Comparison of ENCODE assay signal across 8 cellular contexts in the genomic region with DNA sequence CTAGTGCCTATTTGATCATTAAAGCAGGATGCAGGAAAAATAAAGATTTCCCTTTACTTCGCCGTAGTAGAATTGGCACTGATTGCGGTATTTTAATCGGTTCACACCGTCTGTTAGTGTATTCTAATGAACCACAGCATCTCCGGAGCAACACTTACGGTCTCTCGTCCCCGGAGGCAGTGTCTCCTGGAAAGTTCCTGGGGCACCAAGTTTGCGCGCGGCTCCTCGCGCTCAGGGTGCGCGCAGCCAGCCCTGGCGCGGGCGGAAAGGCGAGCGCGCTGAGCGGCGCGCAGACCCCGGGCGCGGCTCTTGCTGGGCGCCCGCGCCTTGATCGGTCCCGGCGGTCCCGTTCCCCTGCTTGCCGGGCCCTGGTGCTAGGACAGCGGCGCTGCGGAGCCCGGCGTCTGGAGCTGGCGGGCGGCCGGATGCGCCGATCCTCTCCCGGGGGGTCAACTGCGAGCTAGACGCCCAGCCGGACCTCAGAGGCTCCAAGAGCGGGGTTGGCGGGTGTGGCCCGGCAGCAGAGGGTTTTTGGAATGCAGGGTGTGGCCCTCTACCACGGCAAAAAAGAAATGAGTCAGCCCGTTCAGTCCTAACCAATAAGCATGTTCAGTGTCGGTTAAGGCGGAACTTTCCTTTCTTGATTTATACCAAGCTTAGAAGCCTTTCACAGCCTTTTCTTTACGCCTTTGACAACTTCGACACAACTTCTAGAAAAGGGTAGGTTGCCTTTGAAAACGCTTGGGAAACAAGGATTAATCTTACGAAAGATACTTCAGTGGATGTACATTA.
DNase-seq lines count a peak whose midpoint lies in the region; ATAC-seq and TF ChIP-seq lines count a peak whose summit lies in the region.

No MANE protein-coding gene starts in this region.

- H3K4me3 ChIP-seq in left lung: peak overlapping the region; percentile 54 to 61

- H3K9me3 ChIP-seq in left lung: no peaks in the 10 kb centered on the region

- no peaks in the 10 kb centered on the region for H3K9me3 Mint-ChIP-seq in activated B cell treated with CpG ODN at 0.5 μM for 24 hours

- H3K4me1 ChIP-seq in left lung: peaks cover 23 to 75% of the 10 kb centered on the region in 2 donors

- CTCF ChIA-PET in activated B cell treated with CpG ODN at 0.5 μM for 24 hours (lab: Charles Lee): interaction anchor here (0.7 to 1.5 kb wide), 3 partner anchors 21 to 207 kb away, joined by 3 to 6 read pairs (median 4); a partner anchor contains a TSS

- no peaks in the 10 kb centered on the region for H3K36me3 ChIP-seq in left lung

- DNase-seq in ELR (ENCODE audit: low read depth): peak; percentile 95
- peak; percentile 73 for DNase-seq in HS-5 (ENCODE audit: low read depth)
- DNase-seq in activated B cell treated with CpG ODN at 0.5 μM for 24 hours: peak; percentile 48
- peak; percentile 91 for DNase-seq in dedifferentiated amniotic fluid mesenchymal stem cell (ENCODE audit: extremely low spot score)
- peak; percentile 78 to 88 for DNase-seq in left lung
- peak; percentile 33 for DNase-seq in stimulated activated CD4-positive, alpha-beta T cell treated with anti-CD3 and anti-CD28 coated beads, Interleukin-4, amount 100 ng/mL, for 1 hour
- no peak for DNase-seq in cerebellar nuclear complex (lab: John Stamatoyannopoulos, UW)

- POLR2A ChIA-PET in activated B cell treated with CpG ODN at 0.5 μM for 24 hours (lab: Charles Lee): interaction anchor here (0.6 to 1.5 kb wide), 5 partner anchors 10 to 207 kb away, joined by 3 to 10 read pairs (median 3); no protein-coding TSS in a partner anchor

- peak overlapping the region; percentile 92 for H3K4me3 Mint-ChIP-seq in activated B cell treated with CpG ODN at 0.5 μM for 24 hours

- TF ChIP-seq CTCF in activated B cell treated with CpG ODN at 0.5 μM for 24 hours (IDR thresholded peaks at IDR 0.05) (no peak), left lung (IDR thresholded peaks at IDR 0.05) (no peak)

- ATAC-seq in GM21447 (IDR thresholded peaks at IDR 0.05; ENCODE audit: unreplicated experiment) (peak; percentile 72), activated B cell treated with CpG ODN at 0.5 μM for 24 hours (ENCODE audit: low read depth) (peak; percentile 87), left lung (peak; percentile 89)

- peak overlapping the region; percentile 81 for H3K27ac Mint-ChIP-seq in activated B cell treated with CpG ODN at 0.5 μM for 24 hours

- H3K4me1 Mint-ChIP-seq in activated B cell treated with CpG ODN at 0.5 μM for 24 hours: peaks cover 48% of the 10 kb centered on the region

- no peaks in the 10 kb centered on the region for H3K36me3 Mint-ChIP-seq in activated B cell treated with CpG ODN at 0.5 μM for 24 hours (ENCODE audit: low read depth)

- no peaks in the 10 kb centered on the region for H3K27me3 Mint-ChIP-seq in activated B cell treated with CpG ODN at 0.5 μM for 24 hours

- H3K27me3 ChIP-seq in left lung: peaks cover 0 to 7% of the 10 kb centered on the region in 2 donors

- intact Hi-C loops in activated B cell treated with CpG ODN at 0.5 μM for 24 hours (cut with micrococcal nuclease): loop anchor here (1.0 to 5.0 kb wide), 6 partner anchors 21 to 207 kb away; no protein-coding TSS in a partner anchor
- intact Hi-C loops in left lung (cut with DNase I): loop anchor here in 1 of 2 donors (5.0 kb wide), 1 partner anchor 204 kb away; a partner anchor contains a TSS

- H3K27ac ChIP-seq in left lung: peak overlapping the region; percentile 81 to 92

Comparison
In these comparisons a context has a peak if more than half of its experiments do, and no peak if none do; other contexts are left out.
1. DNase-seq: peak in ELR (single experiment), HS-5 (single experiment), activated B cell treated with CpG ODN at 0.5 μM for 24 hours (single experiment), dedifferentiated amniotic fluid mesenchymal stem cell (single experiment), left lung (2 of 2) and stimulated activated CD4-positive, alpha-beta T cell treated with anti-CD3 and anti-CD28 coated beads, Interleukin-4, amount 100 ng/mL, for 1 hour (single experiment); none in cerebellar nuclear complex (0 of 2).
2. Peak in every context shown above with its lines, with median percentiles within 50 percentile points of each other: ATAC-seq.